Comparison of ENCODE assay signal across 12 cellular contexts in genomic region chr6:43856005-43856765, GRCh38.
DNase-seq lines count a peak whose midpoint lies in the region; ATAC-seq, FAIRE-seq and TF ChIP-seq lines count a peak whose summit lies in the region.
"Had no signal": no experiment of that assay in that cellular context is flagged by ENCODE, and none has a peak within 500 bp of the region (broad histone marks: within the 10 kb centered on the region; RNA-seq: fewer than 3 reads in every experiment).

No MANE protein-coding gene starts in this region.

- TF ChIP-seq POLR2A in ovary (IDR thresholded peaks at IDR 0.05) = no peak

- H3K36me3 Mint-ChIP-seq in activated T-cell treated with anti-CD3 and anti-CD28 coated beads, Interleukin-2, amount 50 U/mL, for 72 hours (ENCODE audit: insufficient read depth in 2 of 2) = no peaks in the 10 kb centered on the region
- H3K36me3 Mint-ChIP-seq: naive B cell had no signal

- no peaks in the 10 kb centered on the region for H3K27me3 Mint-ChIP-seq in activated T-cell treated with anti-CD3 and anti-CD28 coated beads, Interleukin-2, amount 50 U/mL, for 72 hours (ENCODE audit: low read depth)

- no peak for TF ChIP-seq EP300 in ovary (IDR thresholded peaks at IDR 0.05)

- H3K27ac Mint-ChIP-seq in activated T-cell treated with anti-CD3 and anti-CD28 coated beads, Interleukin-2, amount 50 U/mL, for 72 hours = no peak overlapping the region
- H3K27ac Mint-ChIP-seq: naive B cell had no signal

- no peak overlapping the region for H3K9ac ChIP-seq in GM23248

- H3F3A ChIP-seq in GM23248 (ENCODE audit: insufficient read depth) = no peaks in the 10 kb centered on the region

- H3K9me3 ChIP-seq in GM23248 (ENCODE audit: low read depth) = no peaks in the 10 kb centered on the region
- no peaks in the 10 kb centered on the region for H3K9me3 ChIP-seq in ovary
- H3K9me3 ChIP-seq: thoracic aorta had no signal

- no peak overlapping the region for H3K4me3 Mint-ChIP-seq in activated T-cell treated with anti-CD3 and anti-CD28 coated beads, Interleukin-2, amount 50 U/mL, for 72 hours
- H3K4me3 Mint-ChIP-seq: naive B cell had no signal

- WGBS in GM23248 (ENCODE audit: low coverage in 1 of 2, low lambda C conversion rate in 2 of 2, missing lambda C conversion rate in 2 of 2), 2 experiments = 96% methylated on average over 6 of the region's 6 CpGs
- WGBS in ovary, 3 donors = 78 to 84% (median 83%) methylated on average over 5 to 6 of the region's 6 CpGs

- H4K20me1 ChIP-seq in GM23248 (ENCODE audit: insufficient read depth) = no peaks in the 10 kb centered on the region

- no peaks in the 10 kb centered on the region for H3K9me3 Mint-ChIP-seq in activated T-cell treated with anti-CD3 and anti-CD28 coated beads, Interleukin-2, amount 50 U/mL, for 72 hours

- H3K4me3 ChIP-seq in GM23248 (no peak overlapping the region), fibroblast of villous mesenchyme (ENCODE audit: low read depth, low read length) (no peak overlapping the region), retinal pigment epithelial cell (ENCODE audit: low read length) (no peak overlapping the region), ovary (no peak overlapping the region)
- H3K4me3 ChIP-seq: thoracic aorta had no signal

- DNase-seq in GM23248 = peak; percentile 26
- peak; percentile 37 for DNase-seq in RPMI8226
- peak; percentile 54 for DNase-seq in fibroblast of villous mesenchyme (ENCODE audit: low read depth)
- DNase-seq in retinal pigment epithelial cell (ENCODE audit: low read depth) = no peak
- no peak for DNase-seq in activated T-cell treated with anti-CD3 and anti-CD28 coated beads, Interleukin-2, amount 50 U/mL, for 72 hours
- DNase-seq in ovary = no peak
- DNase-seq in D721Med (ENCODE audit: insufficient read length, low spot score) = no peak
- DNase-seq: activated naive CD4-positive, alpha-beta T cell treated with Interleukin-2 at 50 U/mL for 16 hours; naive B cell; NCI-H510A treated with DMSO at 0.1 percent for 48 hours had no signal

- H3K4me2 ChIP-seq in GM23248 (ENCODE audit: unreplicated experiment) = no peak overlapping the region

- TF ChIP-seq CTCF in fibroblast of villous mesenchyme (IDR thresholded peaks at IDR 0.05; ENCODE audit: insufficient read depth, low read depth, low read length) (peak; percentile 47), retinal pigment epithelial cell (conservative IDR thresholded peaks at IDR 0.05; ENCODE audit: low read depth, low read length) (peak; percentile 66), ovary (IDR thresholded peaks at IDR 0.05) (no peak), D721Med (IDR thresholded peaks at IDR 0.05; ENCODE audit: insufficient read depth, missing control alignments) (no peak)

- H3K79me2 ChIP-seq in GM23248 (ENCODE audit: insufficient read depth) = no peaks in the 10 kb centered on the region

- no peaks in the 10 kb centered on the region for H3K9me2 ChIP-seq in GM23248 (ENCODE audit: insufficient read depth)

- H3K27me3 ChIP-seq in GM23248 (replicated peaks; ENCODE audit: insufficient read depth) = no peaks in the 10 kb centered on the region
- H3K27me3 ChIP-seq in ovary = no peaks in the 10 kb centered on the region

- intact Hi-C loops in ovary (cut with DNase I) = no loop called here

- H3K4me1 ChIP-seq in GM23248 (ENCODE audit: insufficient read depth) (peaks cover 10% of the 10 kb centered on the region), ovary (ENCODE audit: insufficient read depth) (no peaks in the 10 kb centered on the region)

- H2AFZ ChIP-seq in GM23248 = no peak overlapping the region

- no peak for FAIRE-seq in D721Med (lab: Jason Lieb, UNC)

- in situ Hi-C loops in GM23248 (cut with MboI) = no loop called here

- no peaks in the 10 kb centered on the region for H3K4me1 Mint-ChIP-seq in activated T-cell treated with anti-CD3 and anti-CD28 coated beads, Interleukin-2, amount 50 U/mL, for 72 hours (ENCODE audit: low read depth)
- H3K4me1 Mint-ChIP-seq: naive B cell had no signal

- no peaks in the 10 kb centered on the region for H3K36me3 ChIP-seq in GM23248 (ENCODE audit: low read depth)
- no peaks in the 10 kb centered on the region for H3K36me3 ChIP-seq in ovary
- H3K36me3 ChIP-seq: thoracic aorta had no signal

- no peak overlapping the region for H3K27ac ChIP-seq in GM23248
- no peak overlapping the region for H3K27ac ChIP-seq in ovary
- H3K27ac ChIP-seq: thoracic aorta had no signal

- ATAC-seq in GM19452 (IDR thresholded peaks at IDR 0.05; ENCODE audit: unreplicated experiment) = no peak
- no peak for ATAC-seq in activated T-cell treated with anti-CD3 and anti-CD28 coated beads, Interleukin-2, amount 50 U/mL, for 72 hours (replicated peaks in 1 of 2)

Comparison
In these comparisons a context has a peak if more than half of its experiments do, and no peak if none do; other contexts are left out.
1. DNase-seq: peak in GM23248 (single experiment), RPMI8226 (single experiment) and fibroblast of villous mesenchyme (single experiment); none in retinal pigment epithelial cell (single experiment), activated T-cell treated with anti-CD3 and anti-CD28 coated beads, Interleukin-2, amount 50 U/mL, for 72 hours (0 of 2), ovary (0 of 5) and D721Med (single experiment).
2. CTCF ChIP-seq: peak in fibroblast of villous mesenchyme (single experiment) and retinal pigment epithelial cell (single experiment); none in ovary (0 of 3) and D721Med (single experiment).